In genomic region chr7:101560856-101561255, GRCh38 we compare ENCODE assay signal across 13 cellular contexts.
A peak's percentile ranks its signal among the peaks of the same experiment; 100 is the strongest.
DNase-seq lines count a peak whose midpoint lies in the region; TF ChIP-seq lines count a peak whose summit lies in the region.
"Had no signal": no experiment of that assay in that cellular context is flagged by ENCODE, and none has a peak within 500 bp of the region (broad histone marks: within the 10 kb centered on the region; RNA-seq: fewer than 3 reads in every experiment).

No MANE protein-coding gene starts in this region.

- H3K36me3 Mint-ChIP-seq in chondrocyte (ENCODE audit: low read depth) (peaks cover 12% of the 10 kb centered on the region), glutamatergic neuron (ENCODE audit: unreplicated experiment) (no peaks in the 10 kb centered on the region), progenitor cell of endocrine pancreas (ENCODE audit: insufficient read depth) (no peaks in the 10 kb centered on the region)
- H3K36me3 Mint-ChIP-seq: CD4-positive, alpha-beta memory T cell had no signal

- H3K27me3 Mint-ChIP-seq in chondrocyte (ENCODE audit: low read depth) (peaks cover 2% of the 10 kb centered on the region), glutamatergic neuron (ENCODE audit: unreplicated experiment) (no peaks in the 10 kb centered on the region), progenitor cell of endocrine pancreas (peaks cover 16% of the 10 kb centered on the region)

- no peak for TF ChIP-seq CTCF in chondrocyte (IDR thresholded peaks at IDR 0.05)
- no peak for TF ChIP-seq CTCF in glutamatergic neuron (IDR thresholded peaks at IDR 0.05; ENCODE audit: partially characterized antibody, unreplicated experiment)
- no peak for TF ChIP-seq CTCF in progenitor cell of endocrine pancreas (IDR thresholded peaks at IDR 0.05; ENCODE audit: unreplicated experiment)

- H3K9me3 Mint-ChIP-seq in chondrocyte (ENCODE audit: low read depth) (no peaks in the 10 kb centered on the region), glutamatergic neuron (ENCODE audit: unreplicated experiment) (peaks cover 13% of the 10 kb centered on the region), progenitor cell of endocrine pancreas (ENCODE audit: low read depth) (no peaks in the 10 kb centered on the region)
- H3K9me3 Mint-ChIP-seq: HFFc6 had no signal

- H3K9ac ChIP-seq in GM23248: no peak overlapping the region

- H3K4me1 ChIP-seq in GM23248 (ENCODE audit: insufficient read depth): no peaks in the 10 kb centered on the region

- H2AFZ ChIP-seq in GM23248: no peak overlapping the region

- H3K79me2 ChIP-seq in GM23248 (ENCODE audit: insufficient read depth): no peaks in the 10 kb centered on the region

- no peak overlapping the region for H3K27ac ChIP-seq in GM23248

- DNase-seq in GM23248 (peak; percentile 24), chondrocyte (ENCODE audit: low spot score) (peak; percentile 49), mesenteric fat pad (ENCODE audit: low spot score) (peak; percentile 75), glutamatergic neuron (no peak), OCI-M1 (lab: John Stamatoyannopoulos, UW) (no peak), NCI-H446 (lab: John Stamatoyannopoulos, UW) (no peak), progenitor cell of endocrine pancreas (ENCODE audit: low spot score, unreplicated experiment) (no peak)
- DNase-seq: CD4-positive, alpha-beta memory T cell; HFFc6; NCI-H187; NCI-H748 treated with DMSO at 0.1 percent for 48 hours; RPMI8226 had no signal

- no peaks in the 10 kb centered on the region for H3F3A ChIP-seq in GM23248 (ENCODE audit: insufficient read depth)

- H3K9me2 ChIP-seq in GM23248 (ENCODE audit: insufficient read depth): no peaks in the 10 kb centered on the region

- no peaks in the 10 kb centered on the region for H3K9me3 ChIP-seq in GM23248 (ENCODE audit: low read depth)

- no peak overlapping the region for H3K4me3 Mint-ChIP-seq in chondrocyte (ENCODE audit: unreplicated experiment)
- no peak overlapping the region for H3K4me3 Mint-ChIP-seq in glutamatergic neuron (ENCODE audit: unreplicated experiment)
- H3K4me3 Mint-ChIP-seq in progenitor cell of endocrine pancreas (ENCODE audit: low read depth): no peak overlapping the region
- H3K4me3 Mint-ChIP-seq: CD4-positive, alpha-beta memory T cell; HFFc6 had no signal

- in situ Hi-C loops in GM23248 (cut with MboI): no loop called here

- peaks cover 34% of the 10 kb centered on the region for H3K27me3 ChIP-seq in GM23248 (replicated peaks; ENCODE audit: insufficient read depth)

- WGBS in GM23248 (ENCODE audit: low coverage in 1 of 2, low lambda C conversion rate in 2 of 2, missing lambda C conversion rate in 2 of 2), 2 experiments: 23 to 28% methylated on average over 7 of the region's 7 CpGs

- H3K4me3 ChIP-seq in GM23248: no peak overlapping the region
- H3K4me3 ChIP-seq: GM12878 had no signal

- peaks cover 4% of the 10 kb centered on the region for H3K4me1 Mint-ChIP-seq in chondrocyte (ENCODE audit: low read depth)
- peaks cover 3% of the 10 kb centered on the region for H3K4me1 Mint-ChIP-seq in glutamatergic neuron (ENCODE audit: low read depth, unreplicated experiment)
- peaks cover 1% of the 10 kb centered on the region for H3K4me1 Mint-ChIP-seq in progenitor cell of endocrine pancreas (ENCODE audit: low read depth)

- H3K27ac Mint-ChIP-seq in chondrocyte (ENCODE audit: unreplicated experiment): no peak overlapping the region
- no peak overlapping the region for H3K27ac Mint-ChIP-seq in glutamatergic neuron (ENCODE audit: unreplicated experiment)
- no peak overlapping the region for H3K27ac Mint-ChIP-seq in progenitor cell of endocrine pancreas
- H3K27ac Mint-ChIP-seq: CD4-positive, alpha-beta memory T cell; HFFc6 had no signal

- H4K20me1 ChIP-seq in GM23248 (ENCODE audit: insufficient read depth): no peaks in the 10 kb centered on the region

- H3K36me3 ChIP-seq in GM23248 (ENCODE audit: low read depth): no peaks in the 10 kb centered on the region

- no peak overlapping the region for H3K4me2 ChIP-seq in GM23248 (ENCODE audit: unreplicated experiment)

Comparison
In these comparisons a context has a peak if more than half of its experiments do, and no peak if none do; other contexts are left out.
1. DNase-seq: peak in GM23248 (single experiment), chondrocyte (single experiment) and mesenteric fat pad (single experiment); none in glutamatergic neuron (single experiment), OCI-M1 (single experiment), NCI-H446 (0 of 2) and progenitor cell of endocrine pancreas (single experiment).